In genomic region chr1:180934563-180934962, GRCh38 we compare ENCODE assay signal across 19 cellular contexts. TPM values are rescaled to one million over a fixed set of nuclear protein-coding genes. Genes with fewer than 3 reads are reported as not detected.
DNase-seq lines count a peak whose midpoint lies in the region; ATAC-seq lines count a peak whose summit lies in the region.
"Had no signal": no experiment of that assay in that cellular context is flagged by ENCODE, and none has a peak within 500 bp of the region (broad histone marks: within the 10 kb centered on the region; RNA-seq: fewer than 3 reads in every experiment).

No MANE protein-coding gene starts in this region.

- H3K9me3 Mint-ChIP-seq in memory B cell: no peaks in the 10 kb centered on the region
- H3K9me3 Mint-ChIP-seq: brain, neural crest cell had no signal

- peaks cover 10% of the 10 kb centered on the region for H3K4me1 Mint-ChIP-seq in memory B cell

- peaks cover 8% of the 10 kb centered on the region for H3K27me3 Mint-ChIP-seq in memory B cell

- no peaks in the 10 kb centered on the region for H3K36me3 Mint-ChIP-seq in memory B cell

- peak; percentile 43 for ATAC-seq in GM21360 (IDR thresholded peaks at IDR 0.05; ENCODE audit: unreplicated experiment)
- ATAC-seq in memory B cell (ENCODE audit: low read depth): peak; percentile 24
- ATAC-seq in GM18909 (IDR thresholded peaks at IDR 0.05; ENCODE audit: poor library complexity, unreplicated experiment): no peak
- ATAC-seq in GM18498 (IDR thresholded peaks at IDR 0.05; ENCODE audit: unreplicated experiment): no peak

- peak; percentile 76 for DNase-seq in GDM1 (lab: John Stamatoyannopoulos, UW)
- DNase-seq in NOMO-1 (lab: John Stamatoyannopoulos, UW; ENCODE audit: unreplicated experiment in 2 of 2): peak; percentile 73 to 89
- no peak for DNase-seq in memory B cell (ENCODE audit: low spot score in 2 of 2)
- DNase-seq in HT-29 (ENCODE audit: low spot score): no peak
- DNase-seq in dermis blood vessel endothelial cell: no peak
- DNase-seq: activated CD4-positive, alpha-beta T cell treated with anti-CD3 and anti-CD28 coated beads, Interleukin-2, amount 50 U/mL, for 4 hours; activated T-cell treated with anti-CD3 and anti-CD28 coated beads, Interleukin-2, amount 50 U/mL, for 1 hour; Karpas-422; mesendoderm; NCI-H1417; NCI-H82; spleen; SW 1271 had no signal

- peak overlapping the region; percentile 2 for H3K4me3 Mint-ChIP-seq in memory B cell
- H3K4me3 Mint-ChIP-seq: activated naive CD8-positive, alpha-beta T cell; brain; neural crest cell had no signal

- no peak overlapping the region for H3K27ac Mint-ChIP-seq in memory B cell
- H3K27ac Mint-ChIP-seq: activated naive CD8-positive, alpha-beta T cell had no signal

RNA-seq across cellular contexts. Expression of gene KIAA1614, which starts 21.9 kb away (rescaled TPM):
- 0.65 TPM in 1 of 2 replicates, not detected in the other for total RNA-seq in HT-29 (2014; rRNA removed; shearing (Covaris generic))
- total RNA-seq in dermis blood vessel endothelial cell: 5.9 and 6.1 TPM in 2 replicates

Comparison
In these comparisons a context has a peak if more than half of its experiments do, and no peak if none do; other contexts are left out.
1. DNase-seq: peak in GDM1 (single experiment) and NOMO-1 (2 of 2); none in memory B cell (0 of 2), HT-29 (single experiment) and dermis blood vessel endothelial cell (single experiment).
2. ATAC-seq: peak in GM21360 (single experiment) and memory B cell (single experiment); none in GM18909 (single experiment) and GM18498 (single experiment).